ENCODE assay signal across 1 cellular context in the genomic region with DNA sequence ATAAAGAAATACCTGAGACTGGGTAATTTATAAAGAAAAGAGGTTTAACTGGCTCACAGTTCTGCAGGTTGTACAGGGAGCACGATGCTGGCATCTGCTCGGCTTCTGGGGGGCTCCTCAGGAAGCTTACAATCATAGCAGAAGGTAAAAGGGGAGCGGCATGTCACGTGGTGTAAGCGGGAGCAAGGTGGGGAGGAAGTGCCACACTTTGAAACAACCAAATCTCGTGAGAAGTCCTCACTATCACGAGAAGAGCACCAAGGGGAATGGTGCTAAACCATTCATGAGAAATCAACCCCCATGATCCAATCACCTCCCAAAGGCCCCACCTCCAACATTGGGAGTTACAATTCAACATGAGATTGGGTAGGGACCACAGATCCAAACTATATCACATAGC.
TF ChIP-seq lines count a peak whose summit lies in the region.

No MANE protein-coding gene starts in this region.

TF ChIP-seq in K562, 482 proteins besides CTCF, POLR2A, EP300 and RAD21 (continued from another document):
- TF ChIP-seq RAD51 (IDR thresholded peaks at IDR 0.05; ENCODE audit: borderline replicate concordance, low read depth), result peak; percentile 60; the same call in 1 of the 2 replicates
